Comparison of ENCODE assay signal across 8 cellular contexts in the genomic region with DNA sequence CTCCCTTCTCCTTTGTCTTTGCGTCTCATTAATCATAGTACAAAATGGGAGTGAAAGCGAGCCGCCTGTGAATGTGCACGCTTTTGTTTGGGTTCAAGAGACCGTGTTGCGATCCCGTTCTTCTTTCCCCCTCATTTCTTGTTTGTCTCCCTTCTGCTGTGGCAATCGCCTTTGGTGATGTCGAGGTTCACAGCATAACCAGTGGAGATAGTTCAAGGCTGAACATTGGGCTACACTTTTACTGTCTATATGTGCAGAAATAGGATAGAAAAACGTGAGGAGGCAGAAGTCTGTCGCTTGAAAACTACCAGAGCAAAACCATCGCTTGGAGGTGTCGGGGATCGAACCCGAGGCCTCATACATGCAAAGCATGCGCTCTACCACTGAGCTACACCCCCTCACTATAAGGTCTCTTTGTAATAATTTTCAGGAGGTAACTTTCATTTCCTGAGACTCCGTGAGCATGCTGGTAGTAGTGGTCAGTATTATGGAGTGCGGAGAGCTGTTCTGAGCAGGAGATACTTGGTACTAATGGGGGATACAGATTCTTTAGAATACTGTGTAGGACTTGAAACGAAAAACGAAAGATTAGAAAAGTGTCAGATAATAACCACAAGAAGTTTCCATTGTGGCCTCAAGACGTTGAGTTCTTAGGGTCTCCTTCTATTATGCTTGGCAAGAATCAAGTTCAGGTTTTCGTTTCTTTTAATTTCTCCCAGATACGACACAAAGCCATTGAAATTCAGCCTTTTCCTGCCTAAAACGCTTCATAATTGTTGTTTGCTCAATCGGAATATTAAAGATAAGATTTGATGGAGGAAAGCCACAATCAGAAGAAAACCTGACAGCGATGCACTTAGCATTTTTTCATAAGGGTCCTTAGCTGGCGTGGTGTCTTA.
A peak's percentile ranks its signal among the peaks of the same experiment; 100 is the strongest.
DNase-seq lines count a peak whose midpoint lies in the region; ATAC-seq and TF ChIP-seq lines count a peak whose summit lies in the region.

No MANE protein-coding gene starts in this region.

- WGBS in ovary, 3 donors, result 3 to 5% (median 4%) methylated on average over 27 of the region's 27 CpGs

- no peaks in the 10 kb centered on the region for H4K20me1 ChIP-seq in DOHH2 (ENCODE audit: control insufficient read depth, insufficient read depth, low read depth, low read length)

- no peaks in the 10 kb centered on the region for H3K9me2 ChIP-seq in DOHH2 (replicated peaks; ENCODE audit: control insufficient read depth, low read length)

- ATAC-seq in HG02870 (IDR thresholded peaks at IDR 0.05; ENCODE audit: unreplicated experiment), result peak; percentile 53
- no peak for ATAC-seq in HG03025 (IDR thresholded peaks at IDR 0.05; ENCODE audit: low FRiP score, unreplicated experiment)

- peaks cover 8% of the 10 kb centered on the region; the same call in 1 of the 2 replicates for H3K27me3 ChIP-seq in DOHH2 (ENCODE audit: control insufficient read depth, low read length)
- peaks cover 3% of the 10 kb centered on the region for H3K27me3 ChIP-seq in ovary

- TF ChIP-seq POLR2A in ovary (IDR thresholded peaks at IDR 0.05), result no peak

- TF ChIP-seq CTCF in DOHH2 (IDR thresholded peaks at IDR 0.05; ENCODE audit: low read depth, low read length, poor library complexity, severe bottlenecking) (no peak), fibroblast of pulmonary artery (IDR thresholded peaks at IDR 0.05; ENCODE audit: low read length, missing control alignments) (no peak), ovary (IDR thresholded peaks at IDR 0.05) (no peak)

- peak overlapping the region; percentile 81 for H3K4me2 ChIP-seq in DOHH2 (ENCODE audit: low read length)

- no peak for TF ChIP-seq EP300 in ovary (IDR thresholded peaks at IDR 0.05)

- intact Hi-C loops in ovary (cut with DNase I), result no loop called here
- intact Hi-C loops in cardiac septum (cut with DNase I), result no loop called here

- H3K4me1 ChIP-seq in DOHH2 (ENCODE audit: control insufficient read depth, low read length) (peaks cover 25% of the 10 kb centered on the region), ovary (ENCODE audit: insufficient read depth) (no peaks in the 10 kb centered on the region)

- H3K27ac ChIP-seq in DOHH2 (ENCODE audit: low read depth, low read length) (no peak overlapping the region), ovary (no peak overlapping the region)

- H3K79me2 ChIP-seq in DOHH2 (ENCODE audit: control insufficient read depth, low read length), result no peaks in the 10 kb centered on the region

- H3K9me3 ChIP-seq in DOHH2 (ENCODE audit: control insufficient read depth, insufficient read depth, low read length), result no peaks in the 10 kb centered on the region
- H3K9me3 ChIP-seq in ovary, result no peaks in the 10 kb centered on the region

- H3K4me3 ChIP-seq in DOHH2 (ENCODE audit: low read length) (peak overlapping the region; percentile 73), fibroblast of pulmonary artery (replicated peaks; ENCODE audit: low read depth, low read length) (peak overlapping the region; percentile 25), ovary (no peak overlapping the region)

- H3K36me3 ChIP-seq in DOHH2 (ENCODE audit: control insufficient read depth, low read length) (no peaks in the 10 kb centered on the region), ovary (no peaks in the 10 kb centered on the region)

- peaks cover 5% of the 10 kb centered on the region; the same call in 1 of the 2 replicates for H3F3A ChIP-seq in DOHH2 (ENCODE audit: control insufficient read depth, insufficient read depth)

- DNase-seq in RPMI7951 (ENCODE audit: low read depth), result peak; percentile 54
- peak; percentile 55 for DNase-seq in fibroblast of pulmonary artery (ENCODE audit: low read depth)
- DNase-seq in ovary, result no peak
- no peak for DNase-seq in cardiac septum (ENCODE audit: low spot score)
- DNase-seq in COR-L47 (lab: John Stamatoyannopoulos, UW), result no peak

Comparison
In these comparisons a context has a peak if more than half of its experiments do, and no peak if none do; other contexts are left out.
1. DNase-seq: peak in RPMI7951 (single experiment) and fibroblast of pulmonary artery (single experiment); none in ovary (0 of 5), cardiac septum (single experiment) and COR-L47 (single experiment).